In genomic region chr19:33683881-33684549, GRCh38 we compare ENCODE assay signal across 8 cellular contexts.
DNase-seq lines count a peak whose midpoint lies in the region; ATAC-seq, FAIRE-seq and TF ChIP-seq lines count a peak whose summit lies in the region.
"Had no signal": no experiment of that assay in that cellular context is flagged by ENCODE, and none has a peak within 500 bp of the region (broad histone marks: within the 10 kb centered on the region; RNA-seq: fewer than 3 reads in every experiment).

No MANE protein-coding gene starts in this region.

- H3K27me3 Mint-ChIP-seq in neural progenitor cell (ENCODE audit: insufficient read depth, low read depth), result peaks cover 32% of the 10 kb centered on the region
- H3K27me3 Mint-ChIP-seq in activated T-cell treated with anti-CD3 and anti-CD28 coated beads, Interleukin-2, amount 50 U/mL, for 24 hours, result peaks cover 53% of the 10 kb centered on the region

- ATAC-seq in GM18498 (IDR thresholded peaks at IDR 0.05; ENCODE audit: unreplicated experiment), result no peak
- ATAC-seq in GM19351 (IDR thresholded peaks at IDR 0.05; ENCODE audit: unreplicated experiment), result no peak

- no peak overlapping the region for H3K9ac ChIP-seq in neural progenitor cell

- H3K79me2 ChIP-seq in neural progenitor cell (ENCODE audit: low read depth), result no peaks in the 10 kb centered on the region

- H3F3A ChIP-seq in neural progenitor cell (ENCODE audit: low read depth), result peaks cover 3% of the 10 kb centered on the region

- H3K4me1 ChIP-seq in neural progenitor cell, result no peaks in the 10 kb centered on the region

- H3K27ac Mint-ChIP-seq in neural progenitor cell, result no peak overlapping the region
- H3K27ac Mint-ChIP-seq in activated T-cell treated with anti-CD3 and anti-CD28 coated beads, Interleukin-2, amount 50 U/mL, for 24 hours, result no peak overlapping the region

- peaks cover 2% of the 10 kb centered on the region for H3K9me3 Mint-ChIP-seq in neural progenitor cell
- no peaks in the 10 kb centered on the region for H3K9me3 Mint-ChIP-seq in activated T-cell treated with anti-CD3 and anti-CD28 coated beads, Interleukin-2, amount 50 U/mL, for 24 hours

- peak overlapping the region; percentile 73 for H3K4me2 ChIP-seq in neural progenitor cell

- H3K4me3 Mint-ChIP-seq in neural progenitor cell, result peak overlapping the region; percentile 67
- no peak overlapping the region for H3K4me3 Mint-ChIP-seq in activated T-cell treated with anti-CD3 and anti-CD28 coated beads, Interleukin-2, amount 50 U/mL, for 24 hours

- H3K4me1 Mint-ChIP-seq in neural progenitor cell, result peaks cover 9% of the 10 kb centered on the region
- H3K4me1 Mint-ChIP-seq in activated T-cell treated with anti-CD3 and anti-CD28 coated beads, Interleukin-2, amount 50 U/mL, for 24 hours (ENCODE audit: low read depth), result no peaks in the 10 kb centered on the region

- H3K36me3 Mint-ChIP-seq in neural progenitor cell, result no peaks in the 10 kb centered on the region
- no peaks in the 10 kb centered on the region for H3K36me3 Mint-ChIP-seq in activated T-cell treated with anti-CD3 and anti-CD28 coated beads, Interleukin-2, amount 50 U/mL, for 24 hours (ENCODE audit: low read depth)

- no peak for FAIRE-seq in GM12891 (lab: Jason Lieb, UNC)

- DNase-seq in GM12891 (ENCODE audit: insufficient read length, low spot score) (peak; percentile 42), NB4 (ENCODE audit: low read depth) (peak; percentile 36), fibroblast of mammary gland (ENCODE audit: low read depth) (peak; percentile 7), neural progenitor cell (ENCODE audit: low spot score) (peak; percentile 94)
- DNase-seq in activated T-cell treated with anti-CD3 and anti-CD28 coated beads, Interleukin-2, amount 50 U/mL, for 24 hours, result no peak
- DNase-seq: NCI-H526 treated with DMSO at 0.1 percent for 48 hours had no signal

- no peak overlapping the region for H2AFZ ChIP-seq in neural progenitor cell (replicated peaks)

- H3K4me3 ChIP-seq in NB4 (ENCODE audit: low read depth, low read length), result no peak overlapping the region
- H3K4me3 ChIP-seq in fibroblast of mammary gland (ENCODE audit: control insufficient read depth, low read depth, low read length), result no peak overlapping the region
- peak overlapping the region; percentile 25 for H3K4me3 ChIP-seq in neural progenitor cell

- no peak for TF ChIP-seq CTCF in NB4 (IDR thresholded peaks at IDR 0.05; ENCODE audit: low read depth, low read length)
- TF ChIP-seq CTCF in fibroblast of mammary gland (conservative IDR thresholded peaks at IDR 0.05; ENCODE audit: control insufficient read depth, insufficient read depth, low read depth, low read length), result no peak
- no peak for TF ChIP-seq CTCF in neural progenitor cell (IDR thresholded peaks at IDR 0.05)

- H3K27ac ChIP-seq in neural progenitor cell, result no peak overlapping the region

- no peaks in the 10 kb centered on the region for H3K9me3 ChIP-seq in neural progenitor cell (ENCODE audit: low read depth)

- peaks cover 36% of the 10 kb centered on the region for H4K20me1 ChIP-seq in neural progenitor cell (ENCODE audit: low read depth)

- TF ChIP-seq POLR2A in GM12891 (IDR thresholded peaks at IDR 0.05; ENCODE audit: low read depth, low read length), result no peak
- no peak for TF ChIP-seq POLR2A in NB4 (IDR thresholded peaks at IDR 0.05; ENCODE audit: extremely low read depth, insufficient read length)

- no peaks in the 10 kb centered on the region for H3K36me3 ChIP-seq in neural progenitor cell

- peaks cover 35% of the 10 kb centered on the region for H3K27me3 ChIP-seq in neural progenitor cell

TF ChIP-seq in GM12891, 5 proteins besides CTCF, POLR2A, EP300 and RAD21:
- TF ChIP-seq SPI1 (IDR thresholded peaks at IDR 0.05; ENCODE audit: low read depth, low read length) (no peak), POU2F2 (IDR thresholded peaks at IDR 0.05; ENCODE audit: low read depth, low read length) (no peak), POLR2AphosphoS5 (IDR thresholded peaks at IDR 0.05; ENCODE audit: low read depth, low read length) (no peak), TAF1 (IDR thresholded peaks at IDR 0.05; ENCODE audit: low read depth, low read length) (no peak), PAX5 (IDR thresholded peaks at IDR 0.05; ENCODE audit: insufficient read depth, low read length, severe bottlenecking) (no peak)
